ENCODE assay signal across 8 cellular contexts in genomic region chr13:77026255-77026782, GRCh38. TPM values are rescaled to one million over a fixed set of nuclear protein-coding genes. Genes with fewer than 3 reads are reported as not detected.
DNase-seq lines count a peak whose midpoint lies in the region; ATAC-seq and TF ChIP-seq lines count a peak whose summit lies in the region.

No MANE protein-coding gene starts in this region.

- H3K27me3 Mint-ChIP-seq in GM23338 (ENCODE audit: insufficient read depth, low read depth, poor library complexity): peaks cover 4% of the 10 kb centered on the region

- peak overlapping the region; percentile 91 for H3K4me3 Mint-ChIP-seq in GM23338

- H3K79me2 ChIP-seq in GM23338 (replicated peaks; ENCODE audit: insufficient read depth): peaks cover 50% of the 10 kb centered on the region

- no peaks in the 10 kb centered on the region for H3K9me3 Mint-ChIP-seq in GM23338

- 0 to 2% (median 1%) methylated on average over 33 to 53 of the region's 53 CpGs for WGBS in psoas muscle, 3 donors

- peak; percentile 53 for DNase-seq in GDM1 (lab: John Stamatoyannopoulos, UW)
- peak; percentile 63 for DNase-seq in GM23338 (ENCODE audit: low spot score)
- peak; percentile 53 for DNase-seq in LHCN-M2 (ENCODE audit: low read depth)
- peak; percentile 30 to 51 for DNase-seq in SW 1271 (lab: John Stamatoyannopoulos, UW)
- DNase-seq in adipocyte (ENCODE audit: low read depth): peak; percentile 88
- peak; percentile 85 for DNase-seq in left ventricle myocardium inferior
- peak; percentile 84 to 94 for DNase-seq in psoas muscle
- peak; percentile 78 to 80 for DNase-seq in uterus

- H3K36me3 Mint-ChIP-seq in GM23338 (ENCODE audit: low read depth): peaks cover 2% of the 10 kb centered on the region; the same call in 1 of the 3 replicates

- TF ChIP-seq CTCF in GM23338 (conservative IDR thresholded peaks at IDR 0.05; ENCODE audit: low read depth in 2 of 2): no peak
- no peak for TF ChIP-seq CTCF in left ventricle myocardium inferior (IDR thresholded peaks at IDR 0.05; ENCODE audit: borderline replicate concordance)
- no peak for TF ChIP-seq CTCF in psoas muscle (IDR thresholded peaks at IDR 0.05)
- no peak for TF ChIP-seq CTCF in uterus (IDR thresholded peaks at IDR 0.05)

- peaks cover 10% of the 10 kb centered on the region; the same call in 1 of the 2 replicates for H3F3A ChIP-seq in GM23338 (replicated peaks; ENCODE audit: low read depth)

- no peaks in the 10 kb centered on the region for H3K27me3 ChIP-seq in GM23338 (ENCODE audit: insufficient read depth)
- no peaks in the 10 kb centered on the region for H3K27me3 ChIP-seq in adipocyte (replicated peaks; ENCODE audit: control insufficient read depth, insufficient read depth, low read length)
- no peaks in the 10 kb centered on the region for H3K27me3 ChIP-seq in left ventricle myocardium inferior (ENCODE audit: low read depth)
- H3K27me3 ChIP-seq in psoas muscle (ENCODE audit: insufficient read depth in 3 of 3, low read length in 2 of 3): no peaks in the 10 kb centered on the region
- H3K27me3 ChIP-seq in uterus: no peaks in the 10 kb centered on the region

- intact Hi-C loops in left ventricle myocardium inferior (cut with micrococcal nuclease) (no loop called here), psoas muscle (cut with DNase I) (loop anchor here (2.0 to 5.0 kb wide), 2 partner anchors 30 to 34 kb away; partner anchors contain the start of gene CLN5 (in 1 of the 2)), uterus (cut with DNase I; ENCODE audit: low total_unique reads) (no loop called here)

- H3K27ac ChIP-seq in GM23338 (ENCODE audit: low read depth) (no peak overlapping the region), left ventricle myocardium inferior (replicated peaks) (peak overlapping the region; percentile 100), psoas muscle (peak overlapping the region; percentile 99), uterus (peak overlapping the region; percentile 100)

- H3K4me1 Mint-ChIP-seq in GM23338: peaks cover 27% of the 10 kb centered on the region

- peaks cover 21% of the 10 kb centered on the region for H3K4me1 ChIP-seq in GM23338 (ENCODE audit: insufficient read depth)
- peaks cover 52% of the 10 kb centered on the region for H3K4me1 ChIP-seq in adipocyte (ENCODE audit: control insufficient read depth, insufficient read depth, low read length)
- peaks cover 69% of the 10 kb centered on the region for H3K4me1 ChIP-seq in left ventricle myocardium inferior
- H3K4me1 ChIP-seq in psoas muscle: peaks cover 42% of the 10 kb centered on the region
- H3K4me1 ChIP-seq in uterus: no peaks in the 10 kb centered on the region

- H4K20me1 ChIP-seq in GM23338 (replicated peaks; ENCODE audit: insufficient read depth): peaks cover 24% of the 10 kb centered on the region

- peak overlapping the region; percentile 92 for H3K4me2 ChIP-seq in GM23338

- ATAC-seq in GM23338: peak; percentile 64
- peak; percentile 75 to 79 (median 77) for ATAC-seq in psoas muscle

- no peak overlapping the region for H2AFZ ChIP-seq in GM23338

- H3K9me2 ChIP-seq in GM23338 (ENCODE audit: insufficient read depth): no peaks in the 10 kb centered on the region

- H3K9me3 ChIP-seq in adipocyte (ENCODE audit: control insufficient read depth, low read length) (no peaks in the 10 kb centered on the region), left ventricle myocardium inferior (replicated peaks) (no peaks in the 10 kb centered on the region), psoas muscle (no peaks in the 10 kb centered on the region), uterus (no peaks in the 10 kb centered on the region)

- H3K4me3 ChIP-seq in GM23338 (peak overlapping the region; percentile 82), adipocyte (ENCODE audit: low read length) (peak overlapping the region; percentile 97), left ventricle myocardium inferior (peak overlapping the region; percentile 97), psoas muscle (peak overlapping the region; percentile 94), uterus (peak overlapping the region; percentile 59 to 99)

- peak overlapping the region; percentile 69; the same call in 1 of the 2 replicates for H3K27ac Mint-ChIP-seq in GM23338

- TF ChIP-seq POLR2A in uterus (IDR thresholded peaks at IDR 0.05): no peak

- H3K9ac ChIP-seq in adipocyte (ENCODE audit: low read length): peak overlapping the region; percentile 94

- H3K36me3 ChIP-seq in GM23338 (ENCODE audit: insufficient read depth) (peaks cover 3% of the 10 kb centered on the region; the same call in 1 of the 2 replicates), adipocyte (ENCODE audit: control insufficient read depth, insufficient read depth, low read length, severe bottlenecking) (peaks cover 3% of the 10 kb centered on the region), left ventricle myocardium inferior (no peaks in the 10 kb centered on the region), psoas muscle (ENCODE audit: insufficient read depth in 1 of 2, low read depth in 1 of 2) (no peaks in the 10 kb centered on the region), uterus (no peaks in the 10 kb centered on the region)

TF ChIP-seq in GM23338, 12 proteins besides CTCF, POLR2A, EP300 and RAD21 (continues in another document):
- no peak for TF ChIP-seq EZH2phosphoT487 (IDR thresholded peaks at IDR 0.05; ENCODE audit: unreplicated experiment)
- no peak for TF ChIP-seq POLR2AphosphoS5 (IDR thresholded peaks at IDR 0.05; ENCODE audit: low read depth)
- no peak for TF ChIP-seq STAT1 (IDR thresholded peaks at IDR 0.05; ENCODE audit: unreplicated experiment)
- no peak for TF ChIP-seq ZNF114 (CRISPR knock-in tag; IDR thresholded peaks at IDR 0.05)
- no peak for TF ChIP-seq JUNB (IDR thresholded peaks at IDR 0.05; ENCODE audit: unreplicated experiment)

RNA-seq across cellular contexts. Expression of gene FBXL3, which starts 0.6 kb away (rescaled TPM):
- 14.6 and 19.4 TPM in 2 replicates for total RNA-seq in GM23338 (2014; rRNA removed; shearing (Covaris generic))
- polyA plus RNA-seq in GM23338 (2016; fragmentation: Nextera tagmentation; extraction: Ambion mirVana) (3.9 and 5.0 TPM in 2 replicates), psoas muscle (10 to 100 TPM; 12.5 to 41.3 (median 25.1) TPM)
- total RNA-seq in LHCN-M2 (2014; rRNA removed) (39.1 and 44.1 TPM in 2 replicates), left ventricle myocardium inferior (25.0 TPM), psoas muscle (10 to 100 TPM; 23.5 to 40.4 (median 24.4) TPM), uterus (100 to 1,000 TPM in 2 of 4 donors, 10 to 100 TPM in 2; 62.8 to 158 (median 92.3) TPM)
- polyA plus RNA-seq in LHCN-M2 (2012): 10.1 TPM

RNA-seq across cellular contexts. Expression of gene CLN5, which starts 34.4 kb away (rescaled TPM):
- total RNA-seq in GM23338 (2014; rRNA removed; shearing (Covaris generic)): 8.0 and 9.5 TPM in 2 replicates
- 5.2 and 6.5 TPM in 2 replicates for polyA plus RNA-seq in GM23338 (2016; fragmentation: Nextera tagmentation; extraction: Ambion mirVana)
- total RNA-seq in LHCN-M2 (2014; rRNA removed): 28.5 and 30.7 TPM in 2 replicates
- polyA plus RNA-seq in LHCN-M2 (2012): 16.9 TPM
- total RNA-seq in left ventricle myocardium inferior: 15.0 TPM
- total RNA-seq in psoas muscle: 1 to 10 TPM; 5.8 to 9.5 (median 8.9) TPM
- polyA plus RNA-seq in psoas muscle: 10 to 100 TPM in 1 of 3 donors, 1 to 10 TPM in 2; 4.9 to 10.6 (median 8.0) TPM
- total RNA-seq in uterus: 10 to 100 TPM; 18.2 to 49.8 (median 39.5) TPM

Comparison
In these comparisons a context has a peak if more than half of its experiments do, and no peak if none do; other contexts are left out.
1. intact Hi-C loops: an anchor here in psoas muscle (2.0 to 5.0 kb wide); none called in left ventricle myocardium inferior and uterus.